ENCODE assay signal across 1 cellular context in genomic region chr15:57619746-57620145, GRCh38.
TF ChIP-seq lines count a peak whose summit lies in the region.

No MANE protein-coding gene starts in this region.

TF ChIP-seq in GM23338, 12 proteins besides CTCF, POLR2A, EP300 and RAD21 (continued from another document):
- TF ChIP-seq ZNF462 (CRISPR knock-in tag; IDR thresholded peaks at IDR 0.05) (no peak), ZNF331 (CRISPR knock-in tag; IDR thresholded peaks at IDR 0.05; ENCODE audit: low read depth) (no peak), POLR2AphosphoS5 (IDR thresholded peaks at IDR 0.05; ENCODE audit: low read depth) (no peak), EZH2 (IDR thresholded peaks at IDR 0.05; ENCODE audit: low read depth, unreplicated experiment) (no peak), CREB1 (CRISPR knock-in tag; IDR thresholded peaks at IDR 0.05; ENCODE audit: low read depth) (no peak), REST (IDR thresholded peaks at IDR 0.05; ENCODE audit: unreplicated experiment) (no peak), JUNB (IDR thresholded peaks at IDR 0.05; ENCODE audit: unreplicated experiment) (no peak), NANOG (IDR thresholded peaks at IDR 0.05; ENCODE audit: borderline replicate concordance) (no peak)
